Comparison of ENCODE assay signal across 13 cellular contexts in genomic region chr10:44261710-44262455, GRCh38.
DNase-seq lines count a peak whose midpoint lies in the region; ATAC-seq and FAIRE-seq lines count a peak whose summit lies in the region.
"Had no signal": no experiment of that assay in that cellular context is flagged by ENCODE, and none has a peak within 500 bp of the region (broad histone marks: within the 10 kb centered on the region; RNA-seq: fewer than 3 reads in every experiment).

No MANE protein-coding gene starts in this region.

- FAIRE-seq in HTR-8/SVneo (lab: Jason Lieb, UNC), result peak; percentile 65
- FAIRE-seq: TTC549 had no signal

- intact Hi-C loops in left ventricle myocardium superior (cut with micrococcal nuclease), result no loop called here

- DNase-seq in A172 (ENCODE audit: low spot score) (peak; percentile 62), HTR-8/SVneo (ENCODE audit: insufficient read length, low spot score) (peak; percentile 31), left ventricle myocardium superior (peak; percentile 41), COR-L47 (lab: John Stamatoyannopoulos, UW) (no peak), NCI-H1694 (lab: John Stamatoyannopoulos, UW) (no peak), ecto neural progenitor cell (ENCODE audit: low spot score) (no peak)
- DNase-seq: H7; hippocampal formation; NCI-H1417; stimulated activated naive CD8-positive, alpha-beta T cell treated with anti-CD3 and anti-CD28 coated beads, Interleukin-15, amount 100 ng/mL, for 72 hours had no signal

- ATAC-seq in GM18502 (IDR thresholded peaks at IDR 0.05; ENCODE audit: poor library complexity, unreplicated experiment) (peak; percentile 55), left ventricle myocardium superior (peak; percentile 50), HG03175 (IDR thresholded peaks at IDR 0.05; ENCODE audit: unreplicated experiment) (no peak)

Comparison
In these comparisons a context has a peak if more than half of its experiments do, and no peak if none do; other contexts are left out.
1. DNase-seq: peak in A172 (single experiment), HTR-8/SVneo (single experiment) and left ventricle myocardium superior (single experiment); none in COR-L47 (single experiment), NCI-H1694 (single experiment) and ecto neural progenitor cell (single experiment).